ENCODE assay signal across 9 cellular contexts in the genomic region with DNA sequence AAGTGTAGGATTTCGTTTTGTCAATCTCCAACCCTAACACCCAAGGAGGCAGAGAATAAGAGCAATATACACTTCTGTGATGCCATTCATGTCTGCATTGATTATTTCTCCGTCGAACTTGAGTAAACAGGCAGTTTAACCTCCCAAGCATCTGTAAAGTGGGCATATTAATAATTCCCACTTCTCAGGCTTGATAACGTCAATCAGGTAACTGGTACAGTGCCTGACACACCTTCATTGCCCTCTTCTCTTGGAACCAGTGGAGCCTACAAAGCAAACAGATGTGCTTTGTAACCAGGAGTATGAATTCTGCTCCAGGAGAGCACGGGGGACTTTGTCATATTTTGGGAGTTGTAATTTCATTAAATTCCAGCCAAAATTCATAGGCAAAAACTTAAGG. TPM values are rescaled to one million over a fixed set of nuclear protein-coding genes. Genes with fewer than 3 reads are reported as not detected.
DNase-seq lines count a peak whose midpoint lies in the region; ATAC-seq and TF ChIP-seq lines count a peak whose summit lies in the region.
"Had no signal": no experiment of that assay in that cellular context is flagged by ENCODE, and none has a peak within 500 bp of the region (broad histone marks: within the 10 kb centered on the region; RNA-seq: fewer than 3 reads in every experiment).

No MANE protein-coding gene starts in this region.

- no peaks in the 10 kb centered on the region for H3K36me3 ChIP-seq in RWPE2 (ENCODE audit: low read depth)
- H3K36me3 ChIP-seq in prostate gland: no peaks in the 10 kb centered on the region

- H3K27me3 ChIP-seq in RWPE2 (ENCODE audit: insufficient read depth, poor library complexity, severe bottlenecking): no peaks in the 10 kb centered on the region
- H3K27me3 ChIP-seq in prostate gland (replicated peaks; ENCODE audit: insufficient read depth): no peaks in the 10 kb centered on the region

- no peaks in the 10 kb centered on the region for H3K9me3 ChIP-seq in RWPE2 (ENCODE audit: severe bottlenecking)
- no peaks in the 10 kb centered on the region for H3K9me3 ChIP-seq in prostate gland

- ATAC-seq in RWPE2 (ENCODE audit: low read depth) (no peak), HG02870 (IDR thresholded peaks at IDR 0.05; ENCODE audit: unreplicated experiment) (no peak)

- intact Hi-C loops in prostate gland (cut with DNase I): no loop called here

- DNase-seq in RWPE2 (ENCODE audit: low spot score): no peak
- no peak for DNase-seq in fibroblast of mammary gland (ENCODE audit: low read depth)
- no peak for DNase-seq in prostate gland (ENCODE audit: low spot score)
- DNase-seq in stimulated activated naive CD4-positive, alpha-beta T cell (lab: John Stamatoyannopoulos, UW): no peak
- DNase-seq in NCI-H2171 treated with DMSO at 0.1 percent for 48 hours (lab: John Stamatoyannopoulos, UW): no peak
- no peak for DNase-seq in dermis blood vessel endothelial cell
- DNase-seq: NCI-H1105 treated with DMSO at 0.1 percent for 48 hours had no signal

- H3K27ac ChIP-seq in RWPE2 (ENCODE audit: poor library complexity, severe bottlenecking) (no peak overlapping the region), prostate gland (no peak overlapping the region)

- TF ChIP-seq POLR2A in prostate gland (IDR thresholded peaks at IDR 0.05): no peak

- 60% methylated on average over 5 of the region's 5 CpGs for WGBS in prostate gland

- TF ChIP-seq CTCF in GM12875 (IDR thresholded peaks at IDR 0.05; ENCODE audit: borderline replicate concordance, insufficient read depth, low read depth, low read length) (no peak), RWPE2 (IDR thresholded peaks at IDR 0.05; ENCODE audit: poor library complexity, severe bottlenecking) (no peak), fibroblast of mammary gland (conservative IDR thresholded peaks at IDR 0.05; ENCODE audit: control insufficient read depth, insufficient read depth, low read depth, low read length) (no peak), prostate gland (IDR thresholded peaks at IDR 0.05) (no peak)

- H3K4me1 ChIP-seq in RWPE2 (ENCODE audit: insufficient read depth, poor library complexity, severe bottlenecking) (no peaks in the 10 kb centered on the region), prostate gland (replicated peaks) (no peaks in the 10 kb centered on the region)

- peak overlapping the region; percentile 43 for H3K4me3 ChIP-seq in GM12875 (ENCODE audit: low read depth, low read length)
- peak overlapping the region; percentile 18 for H3K4me3 ChIP-seq in RWPE2 (ENCODE audit: severe bottlenecking)
- peak overlapping the region; percentile 38 for H3K4me3 ChIP-seq in fibroblast of mammary gland (ENCODE audit: control insufficient read depth, low read depth, low read length)
- H3K4me3 ChIP-seq in prostate gland: peak overlapping the region; percentile 5 to 25

RNA-seq across cellular contexts. Expression of gene PLCG2, which starts 32.5 kb away (rescaled TPM):
- total RNA-seq in prostate gland (10 to 100 TPM; 10.3 to 12.8 TPM), dermis blood vessel endothelial cell (23.2 and 23.5 TPM in 2 replicates)
